ENCODE assay signal across 8 cellular contexts in genomic region chr2:95389256-95390119, GRCh38. TPM values are rescaled to one million over a fixed set of nuclear protein-coding genes. Genes with fewer than 3 reads are reported as not detected.
DNase-seq lines count a peak whose midpoint lies in the region; ATAC-seq and TF ChIP-seq lines count a peak whose summit lies in the region.

No MANE protein-coding gene starts in this region.

- H3K36me3 ChIP-seq in spleen: no peaks in the 10 kb centered on the region

- H3K4me3 Mint-ChIP-seq in brain: no peak overlapping the region

- 58 to 71% (median 65%) methylated on average over 41 to 44 of the region's 44 CpGs for WGBS in spleen, 5 donors

- ATAC-seq in HG03469 (IDR thresholded peaks at IDR 0.05; ENCODE audit: unreplicated experiment): no peak

- peaks cover 0 to 24% (median 0%) of the 10 kb centered on the region in 7 donors for H3K27me3 ChIP-seq in spleen (replicated peaks in 1 of 7)

- no peaks in the 10 kb centered on the region for H3K9me3 ChIP-seq in spleen

- H3K4me1 ChIP-seq in spleen: peaks cover 0 to 22% (median 6%) of the 10 kb centered on the region in 6 donors

- no peaks in the 10 kb centered on the region for H3K9me3 Mint-ChIP-seq in brain

- H3K27ac Mint-ChIP-seq in brain: no peak overlapping the region

- intact Hi-C loops in spleen (cut with DNase I; ENCODE audit: low total_unique reads): no loop called here

- TF ChIP-seq CTCF in 22Rv1 (IDR thresholded peaks at IDR 0.05) (peak; percentile 98), GM12873 (IDR thresholded peaks at IDR 0.05; ENCODE audit: insufficient read depth, low read depth, low read length, missing control alignments) (peak; percentile 98), brain (conservative IDR thresholded peaks at IDR 0.05) (peak; percentile 59 to 84), spleen (IDR thresholded peaks at IDR 0.05 in 8 of 11, conservative IDR thresholded peaks at IDR 0.05 in 3 of 11) (peak; percentile 35 to 85 (median 74))

- H3K27me3 Mint-ChIP-seq in brain: peaks cover 17% of the 10 kb centered on the region

- no peak for TF ChIP-seq POLR2A in spleen (IDR thresholded peaks at IDR 0.05)

- H3K36me3 Mint-ChIP-seq in brain: no peaks in the 10 kb centered on the region

- DNase-seq in HPDE6-E6E7 (ENCODE audit: extremely low spot score) (peak; percentile 60), SKM-1 (lab: John Stamatoyannopoulos, UW; ENCODE audit: unreplicated experiment) (peak; percentile 59), inferior parietal cortex (ENCODE audit: extremely low spot score) (peak; percentile 68), spleen (peak; percentile 78)

- H3K4me3 ChIP-seq in spleen: no peak overlapping the region

- H3K27ac ChIP-seq in 22Rv1 (no peak overlapping the region), spleen (no peak overlapping the region)

- peaks cover 4% of the 10 kb centered on the region for H3K4me1 Mint-ChIP-seq in brain

RNA-seq across cellular contexts. Expression of gene FAHD2A, which starts 13.0 kb away (rescaled TPM):
- polyA plus RNA-seq in brain (ENCODE audit: insufficient read depth, low read depth, low replicate concordance) (20.8 TPM), spleen (10 to 100 TPM; 10.9 to 17.5 (median 14.0) TPM)
- total RNA-seq in spleen: 10 to 100 TPM; 16.3 to 23.7 (median 18.7) TPM
